ENCODE assay signal across 9 cellular contexts in genomic region chr3:134600685-134601502, GRCh38. TPM values are rescaled to one million over a fixed set of nuclear protein-coding genes. Genes with fewer than 3 reads are reported as not detected.
DNase-seq lines count a peak whose midpoint lies in the region; ATAC-seq and TF ChIP-seq lines count a peak whose summit lies in the region.
"Had no signal": no experiment of that assay in that cellular context is flagged by ENCODE, and none has a peak within 500 bp of the region (broad histone marks: within the 10 kb centered on the region; RNA-seq: fewer than 3 reads in every experiment).

No MANE protein-coding gene starts in this region.

- no peak overlapping the region for H2AFZ ChIP-seq in OCI-LY3 (ENCODE audit: low read depth, low read length)

- H3K36me3 Mint-ChIP-seq in activated T-cell treated with anti-CD3 and anti-CD28 coated beads, Interleukin-2, amount 50 U/mL, for 24 hours (ENCODE audit: low read depth) = no peaks in the 10 kb centered on the region
- no peaks in the 10 kb centered on the region for H3K36me3 Mint-ChIP-seq in neural crest cell (ENCODE audit: low read depth)

- DNase-seq in HT1080 (ENCODE audit: low read depth) = peak; percentile 69
- DNase-seq in activated T-cell treated with anti-CD3 and anti-CD28 coated beads, Interleukin-2, amount 50 U/mL, for 24 hours = peak; percentile 77
- DNase-seq in fibroblast of peridontal ligament (ENCODE audit: extremely low read depth) = peak; percentile 69
- DNase-seq in neural crest cell (ENCODE audit: low read depth, low spot score) = peak; percentile 85
- DNase-seq in testis = peak; percentile 79

- H4K20me1 ChIP-seq in OCI-LY3 (ENCODE audit: insufficient read depth, low read length) = no peaks in the 10 kb centered on the region

- no peaks in the 10 kb centered on the region for H3K9me3 Mint-ChIP-seq in activated T-cell treated with anti-CD3 and anti-CD28 coated beads, Interleukin-2, amount 50 U/mL, for 24 hours
- no peaks in the 10 kb centered on the region for H3K9me3 Mint-ChIP-seq in neural crest cell

- H3K27me3 Mint-ChIP-seq in activated T-cell treated with anti-CD3 and anti-CD28 coated beads, Interleukin-2, amount 50 U/mL, for 24 hours = peaks cover 10% of the 10 kb centered on the region
- peaks cover 4% of the 10 kb centered on the region for H3K27me3 Mint-ChIP-seq in neural crest cell (ENCODE audit: low read depth)

- H3K9ac ChIP-seq in OCI-LY3 (ENCODE audit: low read length) = no peak overlapping the region

- H3K4me1 ChIP-seq in OCI-LY3 (ENCODE audit: low read length) = 0 out of 2 replicates have a peak, but pooled peaks cover 3% of the 10 kb centered on the region
- peaks cover 6% of the 10 kb centered on the region for H3K4me1 ChIP-seq in testis

- no peak overlapping the region for H3K27ac Mint-ChIP-seq in activated T-cell treated with anti-CD3 and anti-CD28 coated beads, Interleukin-2, amount 50 U/mL, for 24 hours
- peak overlapping the region; percentile 88 for H3K27ac Mint-ChIP-seq in neural crest cell (ENCODE audit: unreplicated experiment)

- no peaks in the 10 kb centered on the region for H3K36me3 ChIP-seq in OCI-LY3 (replicated peaks; ENCODE audit: low read depth, low read length)
- no peaks in the 10 kb centered on the region for H3K36me3 ChIP-seq in testis (ENCODE audit: low read depth, missing control alignments)

- no peaks in the 10 kb centered on the region for H3K79me2 ChIP-seq in OCI-LY3 (ENCODE audit: low read length)

- H3K9me3 ChIP-seq in OCI-LY3 (ENCODE audit: insufficient read depth, low read length) (no peaks in the 10 kb centered on the region), testis (no peaks in the 10 kb centered on the region)

- 9 to 11% methylated on average over 32 of the region's 32 CpGs for WGBS in testis, 2 donors

- H3K4me3 ChIP-seq in OCI-LY3 (ENCODE audit: low read length) (no peak overlapping the region), testis (peak overlapping the region in 1 of 2 donors; percentile 24)

- intact Hi-C loops in testis (cut with DNase I; ENCODE audit: low total_unique reads) = no loop called here

- H3K27ac ChIP-seq in C4-2B = no peak overlapping the region
- H3K27ac ChIP-seq in OCI-LY3 (ENCODE audit: low read length) = no peak overlapping the region
- no peak overlapping the region for H3K27ac ChIP-seq in testis

- peak overlapping the region; percentile 50 for H3K4me2 ChIP-seq in OCI-LY3 (ENCODE audit: low read length)

- no peak for TF ChIP-seq POLR2A in testis (IDR thresholded peaks at IDR 0.05)

- TF ChIP-seq CTCF in C4-2B (conservative IDR thresholded peaks at IDR 0.05) (peak; percentile 100), OCI-LY3 (IDR thresholded peaks at IDR 0.05; ENCODE audit: low read depth, low read length) (peak; percentile 94), neural crest cell (conservative IDR thresholded peaks at IDR 0.05) (peak; percentile 99), testis (IDR thresholded peaks at IDR 0.05) (peak; percentile 57 to 91 (median 86))

- H3K27me3 ChIP-seq in OCI-LY3 (ENCODE audit: low read depth, low read length) (no peaks in the 10 kb centered on the region), testis (no peaks in the 10 kb centered on the region)

- ATAC-seq in GM19351 (IDR thresholded peaks at IDR 0.05; ENCODE audit: unreplicated experiment) = peak; percentile 79

- peaks cover 8% of the 10 kb centered on the region for H3K4me1 Mint-ChIP-seq in activated T-cell treated with anti-CD3 and anti-CD28 coated beads, Interleukin-2, amount 50 U/mL, for 24 hours (ENCODE audit: low read depth)
- H3K4me1 Mint-ChIP-seq in neural crest cell = peaks cover 46% of the 10 kb centered on the region

- H3K4me3 Mint-ChIP-seq in activated T-cell treated with anti-CD3 and anti-CD28 coated beads, Interleukin-2, amount 50 U/mL, for 24 hours = peak overlapping the region; percentile 48
- peak overlapping the region; percentile 61 for H3K4me3 Mint-ChIP-seq in neural crest cell

RNA-seq across cellular contexts. Expression of gene KY, which starts 49.9 kb away (rescaled TPM):
- not detected in 2 replicates for total RNA-seq in HT1080 (2014; rRNA removed; shearing (Covaris generic))
- polyA plus RNA-seq in HT1080 (2015; cell fraction: cytosol; rRNA removed) = not detected in 2 replicates
- polyA plus RNA-seq in HT1080 (2015; cell fraction: nucleus; rRNA removed) = not detected in 2 replicates
- total RNA-seq in neural crest cell (0.33 and 0.52 TPM in 2 replicates), testis (under 1 TPM; 0.37 to 0.71 TPM)
- polyA plus RNA-seq in testis (ENCODE audit: insufficient read depth, low read depth, low replicate concordance) = 2.4 TPM
- total RNA-seq: T-helper 1 cell treated with Interleukin-12 subunit alpha and Interleukin-12 subunit beta and Interleukin-4 antibody, amounts not matched to agents 30 ng/mL and 1 ng/mL, for 36 hours had no signal
